ENCODE assay signal across 14 cellular contexts in the genomic region with DNA sequence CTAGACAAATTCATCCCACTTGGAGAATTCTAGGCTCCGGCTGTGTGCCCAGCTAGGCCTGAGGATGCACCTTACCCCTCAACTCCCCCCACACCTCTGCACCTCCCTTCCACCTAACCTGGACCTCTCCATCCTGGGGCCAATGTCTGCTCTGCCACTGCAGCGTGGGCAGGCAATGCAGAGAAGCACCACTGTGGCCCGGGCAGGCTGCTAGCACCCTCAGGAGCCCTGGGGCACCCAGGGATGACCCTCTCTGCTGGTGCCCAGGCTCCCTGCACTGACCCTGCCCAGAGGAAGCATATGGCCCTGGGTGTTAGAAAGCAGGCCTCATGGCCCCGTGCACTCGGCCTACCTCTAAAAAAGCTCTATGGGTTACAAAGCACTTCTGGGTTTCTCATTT. TPM values are rescaled to one million over a fixed set of nuclear protein-coding genes. Genes with fewer than 3 reads are reported as not detected.
A peak's percentile ranks its signal among the peaks of the same experiment; 100 is the strongest.
DNase-seq lines count a peak whose midpoint lies in the region; ATAC-seq and TF ChIP-seq lines count a peak whose summit lies in the region.
"Had no signal": no experiment of that assay in that cellular context is flagged by ENCODE, and none has a peak within 500 bp of the region (broad histone marks: within the 10 kb centered on the region; RNA-seq: fewer than 3 reads in every experiment).

No MANE protein-coding gene starts in this region.

- ATAC-seq in heart left ventricle (no peak), GM18498 (IDR thresholded peaks at IDR 0.05; ENCODE audit: unreplicated experiment) (no peak)

- WGBS in heart left ventricle, 4 donors: 87 to 97% (median 96%) methylated on average over 3 to 5 of the region's 5 CpGs

- no peaks in the 10 kb centered on the region for H3K9me3 ChIP-seq in left ventricle myocardium inferior (replicated peaks)
- no peaks in the 10 kb centered on the region for H3K9me3 ChIP-seq in heart left ventricle

- DNase-seq in left ventricle myocardium inferior: no peak
- no peak for DNase-seq in heart left ventricle
- no peak for DNase-seq in dorsolateral prefrontal cortex
- peak; percentile 81 for DNase-seq in mesenteric fat pad (ENCODE audit: low spot score)
- no peak for DNase-seq in SK-N-DZ (ENCODE audit: low spot score)
- DNase-seq in NCI-H146 (lab: John Stamatoyannopoulos, UW): no peak
- DNase-seq: ACHN; C1 segment of cervical spinal cord; Calu3; CD4-positive, alpha-beta T cell; DMS 273 treated with DMSO at 0.1 percent for 48 hours; HCEC 1CT had no signal

- H3K36me3 ChIP-seq in left ventricle myocardium inferior: no peaks in the 10 kb centered on the region
- H3K36me3 ChIP-seq in heart left ventricle: no peaks in the 10 kb centered on the region

- H3K4me1 ChIP-seq in left ventricle myocardium inferior (peaks cover 36% of the 10 kb centered on the region), heart left ventricle (peaks cover 0 to 35% (median 10%) of the 10 kb centered on the region in 12 donors)

- TF ChIP-seq CTCF in left ventricle myocardium inferior (IDR thresholded peaks at IDR 0.05; ENCODE audit: borderline replicate concordance) (no peak), heart left ventricle (IDR thresholded peaks at IDR 0.05) (no peak), dorsolateral prefrontal cortex (IDR thresholded peaks at IDR 0.05 in 54 of 56, conservative IDR thresholded peaks at IDR 0.05 in 2 of 56; ENCODE audit: low read depth in 1 of 56, partially characterized antibody in 56 of 56) (no peak)

- no peak overlapping the region for H3K4me3 ChIP-seq in left ventricle myocardium inferior
- no peak overlapping the region for H3K4me3 ChIP-seq in heart left ventricle
- no peak overlapping the region for H3K4me3 ChIP-seq in dorsolateral prefrontal cortex

- no peak for TF ChIP-seq POLR2A in heart left ventricle (IDR thresholded peaks at IDR 0.05)

- intact Hi-C loops in left ventricle myocardium inferior (cut with micrococcal nuclease): no loop called here
- intact Hi-C loops in heart left ventricle (cut with DNase I): no loop called here
- intact Hi-C loops in dorsolateral prefrontal cortex (cut with DNase I): no loop called here

- H3K27me3 ChIP-seq in left ventricle myocardium inferior (ENCODE audit: low read depth) (no peaks in the 10 kb centered on the region), heart left ventricle (no peaks in the 10 kb centered on the region), dorsolateral prefrontal cortex (no peaks in the 10 kb centered on the region)

- H3K27ac ChIP-seq in left ventricle myocardium inferior (replicated peaks): peak overlapping the region; percentile 75
- peak overlapping the region in 3 of 12 donors; percentile 14 to 66 (median 45) for H3K27ac ChIP-seq in heart left ventricle
- H3K27ac ChIP-seq in dorsolateral prefrontal cortex: peak overlapping the region in 34 of 59 donors; percentile 10 to 79 (median 58)
- H3K27ac ChIP-seq: HL-60 had no signal

RNA-seq across cellular contexts. Expression of gene ADCY3, which starts 49.6 kb away (rescaled TPM):
- total RNA-seq in left ventricle myocardium inferior: 12.8 TPM
- total RNA-seq in heart left ventricle: 10 to 100 TPM in 7 of 9 donors, 1 to 10 TPM in 2; 9.3 to 36.0 (median 17.5) TPM
- polyA plus RNA-seq in heart left ventricle: 10 to 100 TPM; 10.9 to 14.4 TPM
- total RNA-seq in dorsolateral prefrontal cortex: 100 to 1,000 TPM in 39 of 120 experiments, 10 to 100 TPM in 81; 67.4 to 150 (median 95.0) TPM
- total RNA-seq in mesenteric fat pad: 216 TPM
- 21.3 and 27.5 TPM in 2 replicates for polyA plus RNA-seq in SK-N-DZ (2014; cell fraction: cytosol; rRNA removed)
- 76.3 and 141 TPM in 2 replicates for polyA plus RNA-seq in SK-N-DZ (2014; cell fraction: nucleus; rRNA removed)
